ENCODE assay signal across 17 cellular contexts in genomic region chr19:36120092-36120983, GRCh38. TPM values are rescaled to one million over a fixed set of nuclear protein-coding genes. Genes with fewer than 3 reads are reported as not detected.
DNase-seq lines count a peak whose midpoint lies in the region; ATAC-seq, FAIRE-seq and TF ChIP-seq lines count a peak whose summit lies in the region.
"Had no signal": no experiment of that assay in that cellular context is flagged by ENCODE, and none has a peak within 500 bp of the region (broad histone marks: within the 10 kb centered on the region; RNA-seq: fewer than 3 reads in every experiment).

No MANE protein-coding gene starts in this region.

- peak overlapping the region; percentile 78 for H3K27ac Mint-ChIP-seq in activated CD4-positive, alpha-beta T cell treated with anti-CD3 and anti-CD28 coated beads, Interleukin-2, amount 10 ng/mL, durations not matched to agents 7 days and 5 days
- no peak overlapping the region for H3K27ac Mint-ChIP-seq in activated CD4-positive, alpha-beta T cell treated with anti-CD3 and anti-CD28 coated beads, Interleukin-2, amount 10 ng/mL, durations not matched to agents 24 days and 14 days
- peak overlapping the region in 1 of 3 donors; percentile 79 for H3K27ac Mint-ChIP-seq in IgD-negative memory B cell
- peak overlapping the region; percentile 63 for H3K27ac Mint-ChIP-seq in stimulated activated effector memory CD8-positive, alpha-beta T cell treated with anti-CD3 and anti-CD28 coated beads, Interleukin-12 subunit alpha, Interleukin-12 subunit beta, amount 100 ng/mL, for 72 hours

- intact Hi-C loops in activated CD4-positive, alpha-beta T cell treated with anti-CD3 and anti-CD28 coated beads, Interleukin-2, amount 10 ng/mL, durations not matched to agents 24 days and 14 days (cut with micrococcal nuclease) = no loop called here
- intact Hi-C loops in GM12878 (cut with micrococcal nuclease; ENCODE audit: unreplicated experiment) = loop anchor here (10.0 kb wide), 1 partner anchor 1094 kb away; the partner anchor contains the start of genes ZNF383 and ZNF585B

- no peak for FAIRE-seq in GM12878 (lab: Jason Lieb, UNC)
- FAIRE-seq: D721Med had no signal

- TF ChIP-seq CTCF in GM12878 (IDR thresholded peaks at IDR 0.05 in 2 of 3, conservative IDR thresholded peaks at IDR 0.05 in 1 of 3; ENCODE audit: control insufficient read depth in 2 of 3, extremely low read depth in 1 of 3, insufficient read depth in 1 of 3, low read depth in 3 of 3, low read length in 3 of 3) = no peak

- POLR2A ChIA-PET in activated CD4-positive, alpha-beta T cell treated with anti-CD3 and anti-CD28 coated beads, Interleukin-2, amount 10 ng/mL, durations not matched to agents 7 days and 5 days (lab: Charles Lee) = no interaction called here
- POLR2A ChIA-PET in GM12878 (lab: Charles Lee) = no interaction called here

- H3K4me1 Mint-ChIP-seq in activated CD4-positive, alpha-beta T cell treated with anti-CD3 and anti-CD28 coated beads, Interleukin-2, amount 10 ng/mL, durations not matched to agents 7 days and 5 days = peaks cover 25% of the 10 kb centered on the region
- H3K4me1 Mint-ChIP-seq in activated CD4-positive, alpha-beta T cell treated with anti-CD3 and anti-CD28 coated beads, Interleukin-2, amount 10 ng/mL, durations not matched to agents 24 days and 14 days = peaks cover 16% of the 10 kb centered on the region
- H3K4me1 Mint-ChIP-seq in IgD-negative memory B cell = peaks cover 0 to 14% (median 14%) of the 10 kb centered on the region in 3 donors
- H3K4me1 Mint-ChIP-seq in stimulated activated effector memory CD8-positive, alpha-beta T cell treated with anti-CD3 and anti-CD28 coated beads, Interleukin-12 subunit alpha, Interleukin-12 subunit beta, amount 100 ng/mL, for 72 hours = peaks cover 30% of the 10 kb centered on the region

- no peak overlapping the region for H3K27ac ChIP-seq in GM12878 (ENCODE audit: control insufficient read depth, insufficient read depth)
- H3K27ac ChIP-seq: cardiac muscle cell, WERI-Rb-1 had no signal

- H3K4me2 ChIP-seq in GM12878 (ENCODE audit: control insufficient read depth, insufficient read depth) = no peak overlapping the region

- ATAC-seq in GM12878 (no peak), GM19035 (IDR thresholded peaks at IDR 0.05; ENCODE audit: unreplicated experiment) (no peak)
- no peak for ATAC-seq in stimulated activated effector memory CD8-positive, alpha-beta T cell treated with anti-CD3 and anti-CD28 coated beads, Interleukin-12 subunit alpha, Interleukin-12 subunit beta, amount 100 ng/mL, for 72 hours
- ATAC-seq: PC-3 had no signal

- no peak for TF ChIP-seq RAD21 in GM12878 (IDR thresholded peaks at IDR 0.05; ENCODE audit: insufficient read depth, low read depth, low read length)

- no peak overlapping the region for H3K9ac ChIP-seq in GM12878 (ENCODE audit: control insufficient read depth, insufficient read depth, low read length)

- 96% methylated on average over 21 of the region's 26 CpGs for WGBS in GM12878 (ENCODE audit: insufficient coverage, insufficient replicate concordance, low lambda C conversion rate, missing lambda C conversion rate)

- CTCF ChIA-PET in activated CD4-positive, alpha-beta T cell treated with anti-CD3 and anti-CD28 coated beads, Interleukin-2, amount 10 ng/mL, durations not matched to agents 7 days and 5 days (lab: Charles Lee) = interaction anchor here (7.3 kb wide), 1 partner anchor 6 kb away, joined by 47 read pairs; no protein-coding TSS in a partner anchor
- CTCF ChIA-PET in GM12878 (lab: Yijun Ruan, JAX) = interaction anchor here (1.8 kb wide), 1 partner anchor 8 kb away, joined by 5 read pairs; no protein-coding TSS in a partner anchor

- H2AFZ ChIP-seq in GM12878 (ENCODE audit: control insufficient read depth, low read depth, low read length) = no peak overlapping the region

- no peak for DNase-seq in activated CD4-positive, alpha-beta T cell treated with anti-CD3 and anti-CD28 coated beads, Interleukin-2, amount 10 ng/mL, durations not matched to agents 7 days and 5 days
- DNase-seq in activated CD4-positive, alpha-beta T cell treated with anti-CD3 and anti-CD28 coated beads, Interleukin-2, amount 10 ng/mL, durations not matched to agents 24 days and 14 days = no peak
- DNase-seq in GM12878 (ENCODE audit: low read depth, low spot score) (no peak), hepatic stellate cell (ENCODE audit: low spot score) (no peak), SK-N-DZ (ENCODE audit: low spot score) (no peak)
- DNase-seq in stimulated activated effector memory CD8-positive, alpha-beta T cell treated with anti-CD3 and anti-CD28 coated beads, Interleukin-12 subunit alpha, Interleukin-12 subunit beta, amount 100 ng/mL, for 72 hours (ENCODE audit: low spot score in 2 of 2) = no peak
- DNase-seq: activated CD8-positive, alpha-beta memory T cell treated with anti-CD3 and anti-CD28 coated beads, Interleukin-2, amount 50 U/mL, for 4 hours; effector memory CD4-positive, alpha-beta T cell; naive B cell; PC-3; WERI-Rb-1 had no signal

- no peaks in the 10 kb centered on the region for H4K20me1 ChIP-seq in GM12878 (ENCODE audit: control insufficient read depth, insufficient read depth)

- no peaks in the 10 kb centered on the region for H3K27me3 ChIP-seq in GM12878 (replicated peaks in 1 of 2; ENCODE audit: control insufficient read depth in 2 of 2, insufficient read depth in 2 of 2, low read length in 1 of 2)
- H3K27me3 ChIP-seq: cardiac muscle cell had no signal

- peaks cover 13% of the 10 kb centered on the region for H3K79me2 ChIP-seq in GM12878 (ENCODE audit: control insufficient read depth, insufficient read depth, low read length)

- peaks cover 42% of the 10 kb centered on the region for H3K36me3 Mint-ChIP-seq in activated CD4-positive, alpha-beta T cell treated with anti-CD3 and anti-CD28 coated beads, Interleukin-2, amount 10 ng/mL, durations not matched to agents 7 days and 5 days (ENCODE audit: low read depth)
- H3K36me3 Mint-ChIP-seq in activated CD4-positive, alpha-beta T cell treated with anti-CD3 and anti-CD28 coated beads, Interleukin-2, amount 10 ng/mL, durations not matched to agents 24 days and 14 days (ENCODE audit: low read depth) = peaks cover 50% of the 10 kb centered on the region
- peaks cover 5% of the 10 kb centered on the region for H3K36me3 Mint-ChIP-seq in IgD-negative memory B cell
- H3K36me3 Mint-ChIP-seq in stimulated activated effector memory CD8-positive, alpha-beta T cell treated with anti-CD3 and anti-CD28 coated beads, Interleukin-12 subunit alpha, Interleukin-12 subunit beta, amount 100 ng/mL, for 72 hours = peaks cover 95% of the 10 kb centered on the region

- TF ChIP-seq POLR2A in GM12878 (IDR thresholded peaks at IDR 0.05; ENCODE audit: low read depth, low read length) = 0 out of 2 replicates have a peak, but pooled peaks have one; percentile 13

- no peaks in the 10 kb centered on the region for H3K27me3 Mint-ChIP-seq in activated CD4-positive, alpha-beta T cell treated with anti-CD3 and anti-CD28 coated beads, Interleukin-2, amount 10 ng/mL, durations not matched to agents 7 days and 5 days
- H3K27me3 Mint-ChIP-seq in activated CD4-positive, alpha-beta T cell treated with anti-CD3 and anti-CD28 coated beads, Interleukin-2, amount 10 ng/mL, durations not matched to agents 24 days and 14 days = no peaks in the 10 kb centered on the region
- no peaks in the 10 kb centered on the region for H3K27me3 Mint-ChIP-seq in IgD-negative memory B cell
- H3K27me3 Mint-ChIP-seq: naive B cell had no signal

- H3K9me3 Mint-ChIP-seq in activated CD4-positive, alpha-beta T cell treated with anti-CD3 and anti-CD28 coated beads, Interleukin-2, amount 10 ng/mL, durations not matched to agents 7 days and 5 days = no peaks in the 10 kb centered on the region
- no peaks in the 10 kb centered on the region for H3K9me3 Mint-ChIP-seq in activated CD4-positive, alpha-beta T cell treated with anti-CD3 and anti-CD28 coated beads, Interleukin-2, amount 10 ng/mL, durations not matched to agents 24 days and 14 days
- H3K9me3 Mint-ChIP-seq in IgD-negative memory B cell = no peaks in the 10 kb centered on the region
- no peaks in the 10 kb centered on the region for H3K9me3 Mint-ChIP-seq in stimulated activated effector memory CD8-positive, alpha-beta T cell treated with anti-CD3 and anti-CD28 coated beads, Interleukin-12 subunit alpha, Interleukin-12 subunit beta, amount 100 ng/mL, for 72 hours
- H3K9me3 Mint-ChIP-seq: naive B cell had no signal

- RAD21 ChIA-PET in GM12878 (lab: Charles Lee; ENCODE audit: unreplicated experiment) = no interaction called here

- no TSS peak for BruUV-seq in GM12878 (replicated peaks; lab: Mats Ljungman, UMichigan)

- in situ Hi-C loops in GM12878 (cut with MboI) = loop anchor here (10.0 kb wide), 1 partner anchor 974 kb away; no protein-coding TSS in a partner anchor

- H3K36me3 ChIP-seq in GM12878 (ENCODE audit: control insufficient read depth in 2 of 2, insufficient read depth in 2 of 2, low read length in 1 of 2) = peaks cover 4 to 7% of the 10 kb centered on the region in 2 experiments

- SMC1A ChIA-PET in GM12878 (lab: Charles Lee; ENCODE audit: uncharacterized antibody, unreplicated experiment) = interaction anchor here (1.3 kb wide), 1 partner anchor 10 kb away, joined by 3 read pairs; no protein-coding TSS in a partner anchor

- H3K4me1 ChIP-seq in GM12878 (ENCODE audit: control insufficient read depth, insufficient read depth, low read length) = peaks cover 8% of the 10 kb centered on the region

- TF ChIP-seq EP300 in GM12878 (IDR thresholded peaks at IDR 0.05; ENCODE audit: borderline replicate concordance in 1 of 2, control insufficient read depth in 1 of 2, low read depth in 2 of 2, low read length in 2 of 2) = no peak

- H3K9me3 ChIP-seq in GM12878 (replicated peaks; ENCODE audit: control insufficient read depth, insufficient read depth, low read length) = no peaks in the 10 kb centered on the region

- no peak overlapping the region for H3K4me3 Mint-ChIP-seq in activated CD4-positive, alpha-beta T cell treated with anti-CD3 and anti-CD28 coated beads, Interleukin-2, amount 10 ng/mL, durations not matched to agents 7 days and 5 days
- no peak overlapping the region for H3K4me3 Mint-ChIP-seq in activated CD4-positive, alpha-beta T cell treated with anti-CD3 and anti-CD28 coated beads, Interleukin-2, amount 10 ng/mL, durations not matched to agents 24 days and 14 days
- peak overlapping the region in 3 of 4 donors; percentile 22 to 52 (median 35) for H3K4me3 Mint-ChIP-seq in IgD-negative memory B cell
- no peak overlapping the region for H3K4me3 Mint-ChIP-seq in stimulated activated effector memory CD8-positive, alpha-beta T cell treated with anti-CD3 and anti-CD28 coated beads, Interleukin-12 subunit alpha, Interleukin-12 subunit beta, amount 100 ng/mL, for 72 hours

- no peak overlapping the region for H3K4me3 ChIP-seq in GM12878
- H3K4me3 ChIP-seq: cardiac muscle cell had no signal

RNA-seq across cellular contexts. Expression of gene TBCB, which starts 5.1 kb away (rescaled TPM):
- total RNA-seq in activated CD4-positive, alpha-beta T cell treated with anti-CD3 and anti-CD28 coated beads, Interleukin-2, amount 10 ng/mL, durations not matched to agents 7 days and 5 days = 100 to 1,000 TPM; 195 to 197 TPM
- total RNA-seq in activated CD4-positive, alpha-beta T cell treated with anti-CD3 and anti-CD28 coated beads, Interleukin-2, amount 10 ng/mL, durations not matched to agents 24 days and 14 days = 129 and 133 TPM in 2 replicates
- polyA plus RNA-seq in IgD-negative memory B cell (269 TPM), GM12878 (2011; rRNA removed) (102 and 135 TPM in 2 replicates), GM12878 (2014; fragmentation: Illumina TruSeq; extraction: Trizol) (50.0 and 83.5 TPM in 2 replicates), GM12878 (2014; fragmentation: Nextera tagmentation; extraction: Ambion mirVana) (10 to 100 TPM in 1 of 2 experiments, 1 to 10 TPM in 1; 9.4 to 18.3 TPM), GM12878 (2014; rRNA removed) (179 and 193 TPM in 2 replicates), GM12878 (2016; fragmentation: Nextera tagmentation; extraction: Ambion mirVana) (100 to 1,000 TPM; 186 to 188 TPM)
- 24.0 and 32.3 TPM in 2 replicates for total RNA-seq in GM12878 (2013; cell fraction: nucleolus; rRNA removed)
- total RNA-seq in GM12878 (2014; rRNA removed) (141 and 156 TPM in 2 replicates), GM12878 (2014; rRNA removed; fragmentation: Illumina TruSeq; extraction: Trizol) (80.1 and 86.0 TPM in 2 replicates), GM12878 (2021) (117 and 123 TPM in 2 replicates)
- 42.7 TPM for polyA plus RNA-seq in GM12878 (2011; ENCODE audit: low read depth)
- polyA plus RNA-seq in GM12878 (2011; cell fraction: cytosol; rRNA removed) = 165 and 212 TPM in 2 replicates
- 123 and 141 TPM in 2 replicates for polyA plus RNA-seq in GM12878 (2011; cell fraction: nucleus; rRNA removed)
- 95.1 and 108 TPM in 2 replicates for polyA plus RNA-seq in GM12878 (2012)
- polyA minus RNA-seq in GM12878 (2011; rRNA and poly(A)+ RNA removed) = 70.8 and 125 TPM in 2 replicates
- polyA minus RNA-seq in GM12878 (2011; cell fraction: cytosol; rRNA and poly(A)+ RNA removed) = 30.5 and 38.1 TPM in 2 replicates
- 14.0 and 22.1 TPM in 2 replicates for polyA minus RNA-seq in GM12878 (2011; cell fraction: nucleus; rRNA and poly(A)+ RNA removed)
- polyA plus RNA-seq in SK-N-DZ (2014; cell fraction: cytosol; rRNA removed) = 281 and 357 TPM in 2 replicates
- polyA plus RNA-seq in SK-N-DZ (2014; cell fraction: nucleus; rRNA removed) = 171 and 185 TPM in 2 replicates

RNA-seq across cellular contexts. Expression of gene POLR2I, which starts 5.7 kb away (rescaled TPM):
- total RNA-seq in activated CD4-positive, alpha-beta T cell treated with anti-CD3 and anti-CD28 coated beads, Interleukin-2, amount 10 ng/mL, durations not matched to agents 7 days and 5 days = 10 to 100 TPM; 51.2 to 56.4 TPM
- 83.4 and 86.3 TPM in 2 replicates for total RNA-seq in activated CD4-positive, alpha-beta T cell treated with anti-CD3 and anti-CD28 coated beads, Interleukin-2, amount 10 ng/mL, durations not matched to agents 24 days and 14 days
- 144 TPM for polyA plus RNA-seq in IgD-negative memory B cell
- 10.8 and 12.2 TPM in 2 replicates for total RNA-seq in GM12878 (2013; cell fraction: nucleolus; rRNA removed)
- 169 and 194 TPM in 2 replicates for total RNA-seq in GM12878 (2014; rRNA removed)
- 80.7 and 85.8 TPM in 2 replicates for total RNA-seq in GM12878 (2014; rRNA removed; fragmentation: Illumina TruSeq; extraction: Trizol)
- total RNA-seq in GM12878 (2021) = 106 and 113 TPM in 2 replicates
- 85.8 TPM for polyA plus RNA-seq in GM12878 (2011; ENCODE audit: low read depth)
- polyA plus RNA-seq in GM12878 (2011; rRNA removed) = 19.4 and 30.9 TPM in 2 replicates
- 72.0 and 156 TPM in 2 replicates for polyA plus RNA-seq in GM12878 (2011; cell fraction: cytosol; rRNA removed)
- polyA plus RNA-seq in GM12878 (2011; cell fraction: nucleus; rRNA removed) = 72.5 and 75.7 TPM in 2 replicates
- 148 and 162 TPM in 2 replicates for polyA plus RNA-seq in GM12878 (2012)
- polyA plus RNA-seq in GM12878 (2014; fragmentation: Illumina TruSeq; extraction: Trizol) = 21.3 and 61.9 TPM in 2 replicates
- polyA plus RNA-seq in GM12878 (2014; fragmentation: Nextera tagmentation; extraction: Ambion mirVana) = 100 to 1,000 TPM; 235 to 269 TPM
- polyA plus RNA-seq in GM12878 (2014; rRNA removed) = 196 and 211 TPM in 2 replicates
- 100 to 1,000 TPM; 256 to 272 TPM for polyA plus RNA-seq in GM12878 (2016; fragmentation: Nextera tagmentation; extraction: Ambion mirVana)
- 81.1 and 122 TPM in 2 replicates for polyA minus RNA-seq in GM12878 (2011; rRNA and poly(A)+ RNA removed)
- polyA minus RNA-seq in GM12878 (2011; cell fraction: cytosol; rRNA and poly(A)+ RNA removed) = 74.6 and 82.4 TPM in 2 replicates
- polyA minus RNA-seq in GM12878 (2011; cell fraction: nucleus; rRNA and poly(A)+ RNA removed) = 37.0 and 51.8 TPM in 2 replicates
- polyA plus RNA-seq in SK-N-DZ (2014; cell fraction: cytosol; rRNA removed) = 99.7 and 132 TPM in 2 replicates
- polyA plus RNA-seq in SK-N-DZ (2014; cell fraction: nucleus; rRNA removed) = 56.2 and 91.9 TPM in 2 replicates

RNA-seq across cellular contexts. Expression of gene OVOL3, which starts 9.4 kb away (rescaled TPM):
- not detected for total RNA-seq in activated CD4-positive, alpha-beta T cell treated with anti-CD3 and anti-CD28 coated beads, Interleukin-2, amount 10 ng/mL, durations not matched to agents 7 days and 5 days
- not detected in 2 replicates for total RNA-seq in activated CD4-positive, alpha-beta T cell treated with anti-CD3 and anti-CD28 coated beads, Interleukin-2, amount 10 ng/mL, durations not matched to agents 24 days and 14 days
- not detected for polyA plus RNA-seq in IgD-negative memory B cell
- total RNA-seq in GM12878 (2013; cell fraction: nucleolus; rRNA removed) = not detected in 2 replicates
- not detected in 2 replicates for total RNA-seq in GM12878 (2014; rRNA removed)
- total RNA-seq in GM12878 (2014; rRNA removed; fragmentation: Illumina TruSeq; extraction: Trizol) = not detected in 2 replicates
- total RNA-seq in GM12878 (2021) = not detected in 2 replicates
- not detected for polyA plus RNA-seq in GM12878 (2011; ENCODE audit: low read depth)
- not detected in 2 replicates for polyA plus RNA-seq in GM12878 (2011; rRNA removed)
- not detected in 2 replicates for polyA plus RNA-seq in GM12878 (2011; cell fraction: cytosol; rRNA removed)
- 0.21 TPM in 1 of 2 replicates, not detected in the other for polyA plus RNA-seq in GM12878 (2011; cell fraction: nucleus; rRNA removed)
- not detected in 2 replicates for polyA plus RNA-seq in GM12878 (2012)
- polyA plus RNA-seq in GM12878 (2014; fragmentation: Illumina TruSeq; extraction: Trizol) = not detected in 2 replicates
- not detected for polyA plus RNA-seq in GM12878 (2014; fragmentation: Nextera tagmentation; extraction: Ambion mirVana)
- not detected in 2 replicates for polyA plus RNA-seq in GM12878 (2014; rRNA removed)
- polyA plus RNA-seq in GM12878 (2016; fragmentation: Nextera tagmentation; extraction: Ambion mirVana) = under 1 TPM in 1 of 2 experiments, not detected in 1; 0.43 TPM
- not detected in 2 replicates for polyA minus RNA-seq in GM12878 (2011; rRNA and poly(A)+ RNA removed)
- not detected in 2 replicates for polyA minus RNA-seq in GM12878 (2011; cell fraction: cytosol; rRNA and poly(A)+ RNA removed)
- not detected in 2 replicates for polyA minus RNA-seq in GM12878 (2011; cell fraction: nucleus; rRNA and poly(A)+ RNA removed)
- 0.30 TPM in 1 of 2 replicates, not detected in the other for polyA plus RNA-seq in SK-N-DZ (2014; cell fraction: cytosol; rRNA removed)
- polyA plus RNA-seq in SK-N-DZ (2014; cell fraction: nucleus; rRNA removed) = 0.71 TPM in 1 of 2 replicates, not detected in the other
- total RNA-seq: cardiac muscle cell, liver, NCI-H460, PC-3 had no signal
- polyA plus RNA-seq: cardiac muscle cell, liver had no signal

RNA-seq across cellular contexts. Expression of gene CAPNS1, which starts 19.5 kb away (rescaled TPM):
- 100 to 1,000 TPM; 449 to 519 TPM for total RNA-seq in activated CD4-positive, alpha-beta T cell treated with anti-CD3 and anti-CD28 coated beads, Interleukin-2, amount 10 ng/mL, durations not matched to agents 7 days and 5 days
- 351 and 362 TPM in 2 replicates for total RNA-seq in activated CD4-positive, alpha-beta T cell treated with anti-CD3 and anti-CD28 coated beads, Interleukin-2, amount 10 ng/mL, durations not matched to agents 24 days and 14 days
- polyA plus RNA-seq in IgD-negative memory B cell (139 TPM), GM12878 (2011; rRNA removed) (251 and 562 TPM in 2 replicates), GM12878 (2014; fragmentation: Illumina TruSeq; extraction: Trizol) (366 and 491 TPM in 2 replicates), GM12878 (2014; fragmentation: Nextera tagmentation; extraction: Ambion mirVana) (100 to 1,000 TPM in 1 of 2 experiments, 10 to 100 TPM in 1; 96.9 to 207 TPM), GM12878 (2014; rRNA removed) (355 and 464 TPM in 2 replicates), GM12878 (2016; fragmentation: Nextera tagmentation; extraction: Ambion mirVana) (100 to 1,000 TPM; 124 to 141 TPM)
- 53.2 and 61.2 TPM in 2 replicates for total RNA-seq in GM12878 (2013; cell fraction: nucleolus; rRNA removed)
- total RNA-seq in GM12878 (2014; rRNA removed) (232 and 266 TPM in 2 replicates), GM12878 (2014; rRNA removed; fragmentation: Illumina TruSeq; extraction: Trizol) (210 and 223 TPM in 2 replicates), GM12878 (2021) (430 and 441 TPM in 2 replicates)
- polyA plus RNA-seq in GM12878 (2011; ENCODE audit: low read depth) = 195 TPM
- polyA plus RNA-seq in GM12878 (2011; cell fraction: cytosol; rRNA removed) = 296 and 342 TPM in 2 replicates
- 181 and 231 TPM in 2 replicates for polyA plus RNA-seq in GM12878 (2011; cell fraction: nucleus; rRNA removed)
- polyA plus RNA-seq in GM12878 (2012) = 375 and 446 TPM in 2 replicates
- 315 and 507 TPM in 2 replicates for polyA minus RNA-seq in GM12878 (2011; rRNA and poly(A)+ RNA removed)
- polyA minus RNA-seq in GM12878 (2011; cell fraction: cytosol; rRNA and poly(A)+ RNA removed) = 177 and 196 TPM in 2 replicates
- 33.4 and 51.8 TPM in 2 replicates for polyA minus RNA-seq in GM12878 (2011; cell fraction: nucleus; rRNA and poly(A)+ RNA removed)
- 156 and 192 TPM in 2 replicates for polyA plus RNA-seq in SK-N-DZ (2014; cell fraction: cytosol; rRNA removed)
- polyA plus RNA-seq in SK-N-DZ (2014; cell fraction: nucleus; rRNA removed) = 46.4 and 72.4 TPM in 2 replicates

RNA-seq across cellular contexts. Expression of gene COX7A1, which starts 31.9 kb away (rescaled TPM):
- not detected for total RNA-seq in activated CD4-positive, alpha-beta T cell treated with anti-CD3 and anti-CD28 coated beads, Interleukin-2, amount 10 ng/mL, durations not matched to agents 7 days and 5 days
- not detected in 2 replicates for total RNA-seq in activated CD4-positive, alpha-beta T cell treated with anti-CD3 and anti-CD28 coated beads, Interleukin-2, amount 10 ng/mL, durations not matched to agents 24 days and 14 days
- not detected for polyA plus RNA-seq in IgD-negative memory B cell
- total RNA-seq in GM12878 (2013; cell fraction: nucleolus; rRNA removed) = not detected in 2 replicates
- not detected in 2 replicates for total RNA-seq in GM12878 (2014; rRNA removed)
- total RNA-seq in GM12878 (2014; rRNA removed; fragmentation: Illumina TruSeq; extraction: Trizol) = not detected in 2 replicates
- total RNA-seq in GM12878 (2021) = not detected in 2 replicates
- polyA plus RNA-seq in GM12878 (2011; ENCODE audit: low read depth) = not detected
- not detected in 2 replicates for polyA plus RNA-seq in GM12878 (2011; rRNA removed)
- polyA plus RNA-seq in GM12878 (2011; cell fraction: cytosol; rRNA removed) = not detected in 2 replicates
- not detected in 2 replicates for polyA plus RNA-seq in GM12878 (2011; cell fraction: nucleus; rRNA removed)
- not detected in 2 replicates for polyA plus RNA-seq in GM12878 (2012)
- polyA plus RNA-seq in GM12878 (2014; fragmentation: Illumina TruSeq; extraction: Trizol) = not detected in 2 replicates
- polyA plus RNA-seq in GM12878 (2014; fragmentation: Nextera tagmentation; extraction: Ambion mirVana) = not detected
- polyA plus RNA-seq in GM12878 (2014; rRNA removed) = not detected in 2 replicates
- polyA plus RNA-seq in GM12878 (2016; fragmentation: Nextera tagmentation; extraction: Ambion mirVana) = not detected
- not detected in 2 replicates for polyA minus RNA-seq in GM12878 (2011; rRNA and poly(A)+ RNA removed)
- not detected in 2 replicates for polyA minus RNA-seq in GM12878 (2011; cell fraction: cytosol; rRNA and poly(A)+ RNA removed)
- not detected in 2 replicates for polyA minus RNA-seq in GM12878 (2011; cell fraction: nucleus; rRNA and poly(A)+ RNA removed)
- polyA plus RNA-seq in SK-N-DZ (2014; cell fraction: cytosol; rRNA removed) = not detected in 2 replicates
- polyA plus RNA-seq in SK-N-DZ (2014; cell fraction: nucleus; rRNA removed) = not detected in 2 replicates
- total RNA-seq: cardiac muscle cell, NCI-H460, PC-3 had no signal

Comparison
In these comparisons a context has a peak if more than half of its experiments do, and no peak if none do; other contexts are left out.
1. H3K4me3 Mint-ChIP-seq: peak in IgD-negative memory B cell (3 of 4); none in activated CD4-positive, alpha-beta T cell treated with anti-CD3 and anti-CD28 coated beads, Interleukin-2, amount 10 ng/mL, durations not matched to agents 7 days and 5 days (single experiment), activated CD4-positive, alpha-beta T cell treated with anti-CD3 and anti-CD28 coated beads, Interleukin-2, amount 10 ng/mL, durations not matched to agents 24 days and 14 days (single experiment) and stimulated activated effector memory CD8-positive, alpha-beta T cell treated with anti-CD3 and anti-CD28 coated beads, Interleukin-12 subunit alpha, Interleukin-12 subunit beta, amount 100 ng/mL, for 72 hours (single experiment).